8 cellular contexts compared by ENCODE assay signal in the genomic region with DNA sequence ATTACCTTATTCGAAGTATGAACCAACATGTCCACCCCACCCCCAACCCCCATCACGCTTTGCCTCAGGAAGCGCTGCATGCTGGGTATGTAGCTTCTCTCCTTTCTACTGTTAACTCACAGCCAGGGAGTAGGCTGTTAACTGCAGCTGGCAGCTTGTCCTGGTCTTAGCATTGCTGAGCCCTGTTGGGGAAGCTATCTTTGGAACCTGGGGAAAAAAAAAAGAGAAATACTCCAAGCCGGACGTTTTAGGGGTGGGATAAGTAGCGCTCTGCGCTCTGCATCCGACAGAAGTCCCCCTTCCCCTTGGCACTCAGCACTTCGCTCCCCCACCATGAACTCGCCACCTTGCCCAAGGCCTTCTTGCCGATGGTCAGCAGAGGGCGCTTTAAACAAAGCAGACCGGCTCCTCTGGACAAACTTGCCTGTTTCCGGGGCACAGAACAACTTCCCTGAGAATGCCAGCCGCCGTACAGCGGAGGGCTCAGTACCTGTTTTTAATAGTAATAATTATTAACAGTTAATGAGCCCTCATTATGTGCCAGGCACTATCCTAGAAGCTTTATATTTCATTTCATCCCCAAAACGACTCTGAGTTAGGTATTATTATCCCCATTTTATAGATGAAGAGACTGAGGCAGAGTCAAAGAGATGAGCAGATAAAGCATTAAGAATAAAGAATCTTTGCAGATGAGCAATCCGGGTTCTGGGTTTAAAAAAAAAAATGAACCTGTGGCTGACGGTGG. TPM values are rescaled to one million over a fixed set of nuclear protein-coding genes. Genes with fewer than 3 reads are reported as not detected.
DNase-seq lines count a peak whose midpoint lies in the region; ATAC-seq and TF ChIP-seq lines count a peak whose summit lies in the region.

No MANE protein-coding gene starts in this region.

- intact Hi-C loops in adrenal gland (cut with DNase I) (loop anchor here (2.0 to 10.0 kb wide), 3 partner anchors 80 to 236 kb away; partner anchors contain the start of gene FRS3 (in 1 of the 2)), right cardiac atrium (cut with DNase I) (loop anchor here (1.0 to 5.0 kb wide), 3 partner anchors 79 to 81 kb away; no protein-coding TSS in a partner anchor), psoas muscle (cut with DNase I) (loop anchor here (1.0 to 5.0 kb wide), 5 partner anchors 79 to 439 kb away; partner anchors contain the start of gene FRS3 (in 1 of the 2))

- H3K27me3 ChIP-seq in adrenal gland (no peaks in the 10 kb centered on the region), right cardiac atrium (ENCODE audit: control insufficient read depth, insufficient read depth) (no peaks in the 10 kb centered on the region), psoas muscle (ENCODE audit: insufficient read depth in 3 of 3, low read length in 2 of 3) (no peaks in the 10 kb centered on the region)

- WGBS in adrenal gland, 4 donors = 5 to 9% (median 5%) methylated on average over 11 to 20 of the region's 20 CpGs
- 6% methylated on average over 20 of the region's 20 CpGs for WGBS in right cardiac atrium
- WGBS in psoas muscle, 3 donors = 5 to 7% (median 5%) methylated on average over 20 of the region's 20 CpGs

- H3K9me3 ChIP-seq in adrenal gland (replicated peaks in 1 of 3) = no peaks in the 10 kb centered on the region
- H3K9me3 ChIP-seq in right cardiac atrium (ENCODE audit: control insufficient read depth, low read length) = no peaks in the 10 kb centered on the region
- H3K9me3 ChIP-seq in psoas muscle = no peaks in the 10 kb centered on the region

- DNase-seq in AML-193 (lab: John Stamatoyannopoulos, UW) = peak; percentile 81 to 88
- peak; percentile 27 for DNase-seq in NCI-H1417 treated with DMSO at 0.1 percent for 48 hours (lab: John Stamatoyannopoulos, UW)
- peak; percentile 76 for DNase-seq in SW480 (ENCODE audit: low spot score)
- DNase-seq in adrenal gland = peak; percentile 78 to 90 (median 81)
- DNase-seq in right cardiac atrium = peak; percentile 83 to 91 (median 91)
- peak; percentile 78 to 84 for DNase-seq in psoas muscle
- peak; percentile 85 for DNase-seq in ureter (ENCODE audit: low spot score)

- H3K27ac ChIP-seq in adrenal gland = no peak overlapping the region
- H3K27ac ChIP-seq in right cardiac atrium (ENCODE audit: low read length) = no peak overlapping the region
- no peak overlapping the region for H3K27ac ChIP-seq in psoas muscle

- peak overlapping the region in 1 of 4 donors; percentile 33 for H3K4me3 ChIP-seq in adrenal gland
- no peak overlapping the region for H3K4me3 ChIP-seq in right cardiac atrium (ENCODE audit: low read length)
- peak overlapping the region; percentile 31 for H3K4me3 ChIP-seq in psoas muscle

- TF ChIP-seq POLR2A in adrenal gland (IDR thresholded peaks at IDR 0.05) = no peak

- TF ChIP-seq CTCF in adrenal gland (IDR thresholded peaks at IDR 0.05) (peak; percentile 72 to 92 (median 88)), psoas muscle (IDR thresholded peaks at IDR 0.05) (peak; percentile 90)

- H3K36me3 ChIP-seq in adrenal gland (replicated peaks in 1 of 2) = no peaks in the 10 kb centered on the region
- peaks cover 0 to 6% of the 10 kb centered on the region in 2 donors for H3K36me3 ChIP-seq in psoas muscle (ENCODE audit: insufficient read depth in 1 of 2, low read depth in 1 of 2)

- peak; percentile 55 for ATAC-seq in GM21390 (IDR thresholded peaks at IDR 0.05; ENCODE audit: unreplicated experiment)
- ATAC-seq in right cardiac atrium = peak; percentile 77 to 79
- peak; percentile 75 to 91 (median 81) for ATAC-seq in psoas muscle

- H3K4me1 ChIP-seq in adrenal gland (replicated peaks in 1 of 2) = peaks cover 0 to 10% of the 10 kb centered on the region in 2 donors
- no peaks in the 10 kb centered on the region for H3K4me1 ChIP-seq in right cardiac atrium (ENCODE audit: control insufficient read depth, insufficient read depth, low read length)
- peaks cover 4% of the 10 kb centered on the region for H3K4me1 ChIP-seq in psoas muscle

RNA-seq across cellular contexts. Expression of gene MDFI, which starts 35.2 kb away (rescaled TPM):
- total RNA-seq in adrenal gland = 10 to 100 TPM in 4 of 8 donors, 1 to 10 TPM in 4; 5.1 to 26.6 (median 9.7) TPM
- 10 to 100 TPM in 2 of 3 donors, under 1 TPM in 1; 0.44 to 12.8 (median 12.6) TPM for polyA plus RNA-seq in adrenal gland
- 10 to 100 TPM in 2 of 4 donors, 1 to 10 TPM in 2; 8.0 to 11.9 (median 10.0) TPM for total RNA-seq in right cardiac atrium
- polyA plus RNA-seq in right cardiac atrium = 4.9 TPM
- 1 to 10 TPM in 2 of 4 donors, under 1 TPM in 2; 0.53 to 3.0 (median 1.1) TPM for total RNA-seq in psoas muscle
- polyA plus RNA-seq in psoas muscle = 1 to 10 TPM in 1 of 3 donors, under 1 TPM in 2; 0.53 to 1.1 (median 0.89) TPM
- total RNA-seq in ureter = 36.7 TPM

RNA-seq across cellular contexts. Expression of gene FOXP4, which starts 56.9 kb away (rescaled TPM):
- 10 to 100 TPM in 5 of 8 donors, 1 to 10 TPM in 3; 6.8 to 17.3 (median 13.2) TPM for total RNA-seq in adrenal gland
- 10 to 100 TPM in 2 of 3 donors, 1 to 10 TPM in 1; 3.7 to 18.2 (median 10.0) TPM for polyA plus RNA-seq in adrenal gland
- total RNA-seq in right cardiac atrium = 10 to 100 TPM; 21.7 to 22.5 (median 22.1) TPM
- polyA plus RNA-seq in right cardiac atrium = 15.3 TPM
- 10 to 100 TPM in 2 of 4 donors, 1 to 10 TPM in 2; 6.4 to 12.2 (median 9.9) TPM for total RNA-seq in psoas muscle
- 1 to 10 TPM; 4.6 to 7.5 (median 5.9) TPM for polyA plus RNA-seq in psoas muscle
- 25.1 TPM for total RNA-seq in ureter

Comparison
In these comparisons a context has a peak if more than half of its experiments do, and no peak if none do; other contexts are left out.
1. DNase-seq: peak in every context shown above with its lines; median percentile 91 in right cardiac atrium; 85 in ureter; 84 in AML-193; 81 in adrenal gland; 81 in psoas muscle; 76 in SW480; 27 in NCI-H1417 treated with DMSO at 0.1 percent for 48 hours.